1 cellular context compared by ENCODE assay signal in genomic region chr11:2771758-2772466, GRCh38.
TF ChIP-seq lines count a peak whose summit lies in the region.

No MANE protein-coding gene starts in this region.

TF ChIP-seq in WTC11, 78 proteins besides CTCF, POLR2A, EP300 and RAD21 (continued from another document):
- TF ChIP-seq PRDM15 (CRISPR knock-in tag; IDR thresholded peaks at IDR 0.05) (no peak), TP53 (CRISPR knock-in tag; IDR thresholded peaks at IDR 0.05) (no peak)
